ENCODE assay signal across 14 cellular contexts in genomic region chr18:44701227-44701626, GRCh38. TPM values are rescaled to one million over a fixed set of nuclear protein-coding genes. Genes with fewer than 3 reads are reported as not detected.
DNase-seq lines count a peak whose midpoint lies in the region; ATAC-seq, FAIRE-seq and TF ChIP-seq lines count a peak whose summit lies in the region.
"Had no signal": no experiment of that assay in that cellular context is flagged by ENCODE, and none has a peak within 500 bp of the region (broad histone marks: within the 10 kb centered on the region; RNA-seq: fewer than 3 reads in every experiment).

No MANE protein-coding gene starts in this region.

- 90 to 92% methylated on average over 10 of the region's 10 CpGs for WGBS in sigmoid colon, 2 donors

- H3K27ac Mint-ChIP-seq in immature natural killer cell, result peak overlapping the region; percentile 86 to 96 (median 94)
- H3K27ac Mint-ChIP-seq: activated CD8-positive, alpha-beta T cell treated with anti-CD3 and anti-CD28 coated beads for 36 hours had no signal

- H3K4me3 Mint-ChIP-seq in immature natural killer cell, result peak overlapping the region in 4 of 5 donors; percentile 40 to 86 (median 58)
- H3K4me3 Mint-ChIP-seq: activated CD8-positive, alpha-beta T cell treated with anti-CD3 and anti-CD28 coated beads for 36 hours had no signal

- POLR2A ChIA-PET in HEK293 (lab: Yijun Ruan, JAX), result interaction anchor here (0.5 kb wide), 1 partner anchor 23 kb away, joined by 6 read pairs; no protein-coding TSS in a partner anchor

- H3K27ac ChIP-seq in HEK293 (ENCODE audit: extremely low read depth, low read depth, low read length) (peak overlapping the region; percentile 46; the same call in 1 of the 2 replicates), sigmoid colon (peak overlapping the region; percentile 75 to 88 (median 82))

- no peak for DNase-seq in adipocyte (ENCODE audit: low read depth)
- DNase-seq in immature natural killer cell, result no peak
- peak; percentile 73 for DNase-seq in sigmoid colon
- no peak for DNase-seq in H7
- DNase-seq in NCI-H774 (lab: John Stamatoyannopoulos, UW), result no peak
- no peak for DNase-seq in D721Med (ENCODE audit: insufficient read length, low spot score)
- DNase-seq: activated naive CD4-positive, alpha-beta T cell; DMS53; NCI-H187; NCI-H524 had no signal

- TF ChIP-seq EP300 in sigmoid colon (IDR thresholded peaks at IDR 0.05), result no peak

- no peaks in the 10 kb centered on the region for H3K9me3 Mint-ChIP-seq in immature natural killer cell
- H3K9me3 Mint-ChIP-seq: activated CD8-positive, alpha-beta T cell treated with anti-CD3 and anti-CD28 coated beads for 36 hours had no signal

- TF ChIP-seq CTCF in HEK293 (tag by site-specific recombination; IDR thresholded peaks at IDR 0.05), result no peak
- TF ChIP-seq CTCF in sigmoid colon (IDR thresholded peaks at IDR 0.05), result no peak
- no peak for TF ChIP-seq CTCF in D721Med (IDR thresholded peaks at IDR 0.05; ENCODE audit: insufficient read depth, missing control alignments)

- peaks cover 32 to 34% of the 10 kb centered on the region in 2 donors for H3K4me1 Mint-ChIP-seq in immature natural killer cell

- H3K27me3 ChIP-seq in adipocyte (replicated peaks; ENCODE audit: control insufficient read depth, insufficient read depth, low read length) (no peaks in the 10 kb centered on the region), sigmoid colon (no peaks in the 10 kb centered on the region), H7 (ENCODE audit: control insufficient read depth, insufficient read depth, low read length) (no peaks in the 10 kb centered on the region)

- peaks cover 0 to 5% (median 2%) of the 10 kb centered on the region in 3 donors for H3K27me3 Mint-ChIP-seq in immature natural killer cell (ENCODE audit: low read depth in 3 of 3)

- no peaks in the 10 kb centered on the region for H3K36me3 ChIP-seq in HEK293 (ENCODE audit: control insufficient read depth in 2 of 2, insufficient read depth in 1 of 2, low read length in 2 of 2)
- no peaks in the 10 kb centered on the region for H3K36me3 ChIP-seq in adipocyte (ENCODE audit: control insufficient read depth, insufficient read depth, low read length, severe bottlenecking)
- H3K36me3 ChIP-seq in sigmoid colon, result peaks cover 0 to 4% (median 0%) of the 10 kb centered on the region in 4 donors
- H3K36me3 ChIP-seq in H7 (replicated peaks; ENCODE audit: control insufficient read depth, insufficient read depth, low read length), result no peaks in the 10 kb centered on the region

- intact Hi-C loops in sigmoid colon (cut with DNase I), result loop anchor here (2.0 kb wide), 1 partner anchor 18 kb away; no protein-coding TSS in a partner anchor

- H3K4me1 ChIP-seq in HEK293 (ENCODE audit: control insufficient read depth, insufficient read depth, low read length) (peaks cover 14% of the 10 kb centered on the region), adipocyte (ENCODE audit: control insufficient read depth, insufficient read depth, low read length) (peaks cover 29% of the 10 kb centered on the region), sigmoid colon (peaks cover 0 to 93% (median 65%) of the 10 kb centered on the region in 4 donors)

- TF ChIP-seq POLR2A in sigmoid colon (IDR thresholded peaks at IDR 0.05), result no peak

- CTCF ChIA-PET in HEK293 (lab: Yijun Ruan, JAX), result interaction anchor here (1.1 kb wide), 1 partner anchor 21 kb away, joined by 3 read pairs; no protein-coding TSS in a partner anchor

- peaks cover 4 to 11% (median 7%) of the 10 kb centered on the region in 3 donors for H3K36me3 Mint-ChIP-seq in immature natural killer cell

- no peak for FAIRE-seq in D721Med (lab: Jason Lieb, UNC)
- FAIRE-seq: TTC549 had no signal

- ATAC-seq in HG02981 (IDR thresholded peaks at IDR 0.05; ENCODE audit: unreplicated experiment), result no peak

- H3K9ac ChIP-seq in adipocyte (ENCODE audit: low read length), result no peak overlapping the region

- H3K9me3 ChIP-seq in HEK293 (ENCODE audit: control insufficient read depth, insufficient read depth, low read depth, low read length), result no peaks in the 10 kb centered on the region
- no peaks in the 10 kb centered on the region for H3K9me3 ChIP-seq in adipocyte (ENCODE audit: control insufficient read depth, low read length)
- no peaks in the 10 kb centered on the region for H3K9me3 ChIP-seq in sigmoid colon

- H3K4me3 ChIP-seq in HEK293 (ENCODE audit: low read depth, low read length), result no peak overlapping the region
- peak overlapping the region; percentile 4 for H3K4me3 ChIP-seq in adipocyte (ENCODE audit: low read length)
- peak overlapping the region in 2 of 4 donors; percentile 4 to 25 for H3K4me3 ChIP-seq in sigmoid colon
- no peak overlapping the region for H3K4me3 ChIP-seq in H7 (ENCODE audit: insufficient read depth, low read depth, low read length)

TF ChIP-seq in HEK293, 187 proteins besides CTCF, POLR2A, EP300 and RAD21:
- TF ChIP-seq ZNF624 (tag by site-specific recombination; IDR thresholded peaks at IDR 0.05) (no peak), ZNF707 (tag by site-specific recombination; IDR thresholded peaks at IDR 0.05) (no peak)

RNA-seq across cellular contexts. Expression of gene SETBP1, which starts 20.5 kb away (rescaled TPM):
- polyA plus RNA-seq in immature natural killer cell, result 1 to 10 TPM in 2 of 3 donors, not detected in 1; 1.2 to 4.3 TPM
- 100 to 1,000 TPM in 1 of 4 donors, 10 to 100 TPM in 3; 67.9 to 100 (median 70.2) TPM for total RNA-seq in sigmoid colon
- polyA plus RNA-seq in sigmoid colon, result 1 to 10 TPM in 2 of 3 donors, under 1 TPM in 1; 0.69 to 3.7 (median 1.2) TPM
- 1.8 and 3.3 TPM in 2 replicates for total RNA-seq in H7 (2014; rRNA removed; shearing (Covaris generic))

Comparison
In these comparisons a context has a peak if more than half of its experiments do, and no peak if none do; other contexts are left out.
1. RNA of gene SETBP1, which starts 20.5 kb away (total RNA-seq): 67.9 to 100 TPM in sigmoid colon; 1.8 to 3.3 TPM in H7; every median in the first group is over 10 times any median in the second.